In genomic region chr1:220872296-220872695, GRCh38 we compare ENCODE assay signal across 23 cellular contexts. TPM values are rescaled to one million over a fixed set of nuclear protein-coding genes. Genes with fewer than 3 reads are reported as not detected.
"Had no signal": no experiment of that assay in that cellular context is flagged by ENCODE, and none has a peak within 500 bp of the region (broad histone marks: within the 10 kb centered on the region; RNA-seq: fewer than 3 reads in every experiment).

No MANE protein-coding gene starts in this region.

- FAIRE-seq: islet of Langerhans had no signal

- H3K27me3 ChIP-seq: esophagus muscularis mucosa, gastrocnemius medialis, heart right ventricle had no signal

- H3K27ac ChIP-seq: epithelial cell of prostate, esophagus muscularis mucosa, gastrocnemius medialis, heart right ventricle, left lung, lower lobe of right lung, psoas muscle, spleen, stomach, thoracic aorta had no signal

- ATAC-seq: effector memory CD8-positive, alpha-beta T cell; gastrocnemius medialis; heart right ventricle; left lung; lower lobe of right lung; naive thymus-derived CD4-positive, alpha-beta T cell; psoas muscle; sciatic nerve had no signal

- DNase-seq: effector memory CD8-positive, alpha-beta T cell; gastrocnemius medialis; heart right ventricle; hypothalamus; kidney glomerular epithelial cell; left lung; lower lobe of right lung; naive thymus-derived CD4-positive, alpha-beta T cell; nephron progenitor cell; psoas muscle; retina; spleen; stimulated activated CD4-positive, alpha-beta T cell treated with anti-CD3 and anti-CD28 coated beads, Interleukin-2, amount 100 ng/mL, for 24 hours; stimulated activated CD4-positive, alpha-beta T cell treated with anti-CD3 and anti-CD28 coated beads, Interleukin-4, amount 100 ng/mL, for 4 hours; stimulated activated naive CD4-positive, alpha-beta T cell; stomach; substantia nigra; transverse colon had no signal

- H3K9me3 ChIP-seq: esophagus muscularis mucosa, gastrocnemius medialis, left lung, lower lobe of right lung, stomach, thoracic aorta, transverse colon had no signal

- H3K4me3 ChIP-seq: esophagus muscularis mucosa, gastrocnemius medialis, heart right ventricle, left lung, lower lobe of right lung, psoas muscle, spleen, stomach, thoracic aorta, transverse colon had no signal

- H3K36me3 ChIP-seq: esophagus muscularis mucosa, gastrocnemius medialis, heart right ventricle, left lung, lower lobe of right lung, spleen, stomach, thoracic aorta, transverse colon had no signal

RNA-seq across cellular contexts. Expression of gene HLX, which starts 6.9 kb away (rescaled TPM):
- polyA plus RNA-seq: naive thymus-derived CD4-positive, alpha-beta T cell had no signal
